Comparison of ENCODE assay signal across 9 cellular contexts in genomic region chr14:22565391-22565945, GRCh38. TPM values are rescaled to one million over a fixed set of nuclear protein-coding genes. Genes with fewer than 3 reads are reported as not detected.
A peak's percentile ranks its signal among the peaks of the same experiment; 100 is the strongest.
DNase-seq lines count a peak whose midpoint lies in the region; ATAC-seq lines count a peak whose summit lies in the region.
"Had no signal": no experiment of that assay in that cellular context is flagged by ENCODE, and none has a peak within 500 bp of the region (broad histone marks: within the 10 kb centered on the region; RNA-seq: fewer than 3 reads in every experiment).

No MANE protein-coding gene starts in this region.

- peak overlapping the region in 15 of 21 experiments; percentile 1 to 98 (median 61) for H3K27ac ChIP-seq in skin epidermis

- peak overlapping the region; percentile 95 for H3K27ac Mint-ChIP-seq in activated T-cell treated with anti-CD3 and anti-CD28 coated beads, Interleukin-2, amount 50 U/mL, for 72 hours

- no peaks in the 10 kb centered on the region for H3K9me3 Mint-ChIP-seq in activated T-cell treated with anti-CD3 and anti-CD28 coated beads, Interleukin-2, amount 50 U/mL, for 72 hours

- H3K4me1 Mint-ChIP-seq in activated T-cell treated with anti-CD3 and anti-CD28 coated beads, Interleukin-2, amount 50 U/mL, for 72 hours (ENCODE audit: low read depth): peaks cover 92% of the 10 kb centered on the region

- DNase-seq in activated T-cell treated with anti-CD3 and anti-CD28 coated beads, Interleukin-2, amount 50 U/mL, for 72 hours: no peak
- DNase-seq in EL (no peak), NCI-H510A (lab: John Stamatoyannopoulos, UW) (no peak), left lobe of liver (ENCODE audit: low spot score) (no peak)
- DNase-seq: NCI-H2227 treated with DMSO at 0.1 percent for 48 hours, posterior cingulate gyrus had no signal

- peak overlapping the region; percentile 82 to 91 for H3K4me3 Mint-ChIP-seq in activated T-cell treated with anti-CD3 and anti-CD28 coated beads, Interleukin-2, amount 50 U/mL, for 72 hours

- peak; percentile 43 for ATAC-seq in GM18868 (IDR thresholded peaks at IDR 0.05; ENCODE audit: unreplicated experiment)
- peak; percentile 35 for ATAC-seq in HG02798 (IDR thresholded peaks at IDR 0.05; ENCODE audit: poor library complexity, unreplicated experiment)
- no peak for ATAC-seq in activated T-cell treated with anti-CD3 and anti-CD28 coated beads, Interleukin-2, amount 50 U/mL, for 72 hours (replicated peaks in 1 of 2)
- no peak for ATAC-seq in left lobe of liver

- no peak overlapping the region for H3K4me3 ChIP-seq in skin epidermis

- H3K27me3 Mint-ChIP-seq in activated T-cell treated with anti-CD3 and anti-CD28 coated beads, Interleukin-2, amount 50 U/mL, for 72 hours (ENCODE audit: low read depth): no peaks in the 10 kb centered on the region

- peaks cover 3 to 18% of the 10 kb centered on the region in 2 donors for H3K36me3 Mint-ChIP-seq in activated T-cell treated with anti-CD3 and anti-CD28 coated beads, Interleukin-2, amount 50 U/mL, for 72 hours (ENCODE audit: insufficient read depth in 2 of 2)

RNA-seq across cellular contexts. Expression of gene DAD1, which starts 23.6 kb away (rescaled TPM):
- 100 to 1,000 TPM; 165 to 188 TPM for total RNA-seq in activated T-cell treated with anti-CD3 and anti-CD28 coated beads, Interleukin-2, amount 50 U/mL, for 72 hours
- 133 TPM for total RNA-seq in left lobe of liver

RNA-seq across cellular contexts. Expression of gene ABHD4, which starts 32.6 kb away (rescaled TPM):
- 10 to 100 TPM; 18.8 to 21.9 TPM for total RNA-seq in activated T-cell treated with anti-CD3 and anti-CD28 coated beads, Interleukin-2, amount 50 U/mL, for 72 hours
- 20.0 TPM for total RNA-seq in left lobe of liver

Comparison
In these comparisons a context has a peak if more than half of its experiments do, and no peak if none do; other contexts are left out.
1. ATAC-seq: peak in GM18868 (single experiment) and HG02798 (single experiment); none in activated T-cell treated with anti-CD3 and anti-CD28 coated beads, Interleukin-2, amount 50 U/mL, for 72 hours (0 of 2) and left lobe of liver (single experiment).